In genomic region chr20:50455656-50456451, GRCh38 we compare ENCODE assay signal across 1 cellular context.
TF ChIP-seq lines count a peak whose summit lies in the region.

No MANE protein-coding gene starts in this region.

TF ChIP-seq in HepG2, 621 proteins besides CTCF, POLR2A, EP300 and RAD21 (continued from another document and continues in another):
- TF ChIP-seq, protein P1, sequence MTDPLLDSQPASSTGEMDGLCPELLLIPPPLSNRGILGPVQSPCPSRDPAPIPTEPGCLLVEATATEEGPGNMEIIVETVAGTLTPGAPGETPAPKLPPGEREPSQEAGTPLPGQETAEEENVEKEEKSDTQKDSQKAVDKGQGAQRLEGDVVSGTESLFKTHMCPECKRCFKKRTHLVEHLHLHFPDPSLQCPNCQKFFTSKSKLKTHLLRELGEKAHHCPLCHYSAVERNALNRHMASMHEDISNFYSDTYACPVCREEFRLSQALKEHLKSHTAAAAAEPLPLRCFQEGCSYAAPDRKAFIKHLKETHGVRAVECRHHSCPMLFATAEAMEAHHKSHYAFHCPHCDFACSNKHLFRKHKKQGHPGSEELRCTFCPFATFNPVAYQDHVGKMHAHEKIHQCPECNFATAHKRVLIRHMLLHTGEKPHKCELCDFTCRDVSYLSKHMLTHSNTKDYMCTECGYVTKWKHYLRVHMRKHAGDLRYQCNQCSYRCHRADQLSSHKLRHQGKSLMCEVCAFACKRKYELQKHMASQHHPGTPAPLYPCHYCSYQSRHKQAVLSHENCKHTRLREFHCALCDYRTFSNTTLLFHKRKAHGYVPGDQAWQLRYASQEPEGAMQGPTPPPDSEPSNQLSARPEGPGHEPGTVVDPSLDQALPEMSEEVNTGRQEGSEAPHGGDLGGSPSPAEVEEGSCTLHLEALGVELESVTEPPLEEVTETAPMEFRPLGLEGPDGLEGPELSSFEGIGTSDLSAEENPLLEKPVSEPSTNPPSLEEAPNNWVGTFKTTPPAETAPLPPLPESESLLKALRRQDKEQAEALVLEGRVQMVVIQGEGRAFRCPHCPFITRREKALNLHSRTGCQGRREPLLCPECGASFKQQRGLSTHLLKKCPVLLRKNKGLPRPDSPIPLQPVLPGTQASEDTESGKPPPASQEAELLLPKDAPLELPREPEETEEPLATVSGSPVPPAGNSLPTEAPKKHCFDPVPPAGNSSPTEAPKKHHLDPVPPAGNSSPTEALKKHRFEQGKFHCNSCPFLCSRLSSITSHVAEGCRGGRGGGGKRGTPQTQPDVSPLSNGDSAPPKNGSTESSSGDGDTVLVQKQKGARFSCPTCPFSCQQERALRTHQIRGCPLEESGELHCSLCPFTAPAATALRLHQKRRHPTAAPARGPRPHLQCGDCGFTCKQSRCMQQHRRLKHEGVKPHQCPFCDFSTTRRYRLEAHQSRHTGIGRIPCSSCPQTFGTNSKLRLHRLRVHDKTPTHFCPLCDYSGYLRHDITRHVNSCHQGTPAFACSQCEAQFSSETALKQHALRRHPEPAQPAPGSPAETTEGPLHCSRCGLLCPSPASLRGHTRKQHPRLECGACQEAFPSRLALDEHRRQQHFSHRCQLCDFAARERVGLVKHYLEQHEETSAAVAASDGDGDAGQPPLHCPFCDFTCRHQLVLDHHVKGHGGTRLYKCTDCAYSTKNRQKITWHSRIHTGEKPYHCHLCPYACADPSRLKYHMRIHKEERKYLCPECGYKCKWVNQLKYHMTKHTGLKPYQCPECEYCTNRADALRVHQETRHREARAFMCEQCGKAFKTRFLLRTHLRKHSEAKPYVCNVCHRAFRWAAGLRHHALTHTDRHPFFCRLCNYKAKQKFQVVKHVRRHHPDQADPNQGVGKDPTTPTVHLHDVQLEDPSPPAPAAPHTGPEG (CRISPR knock-in tag; IDR thresholded peaks at IDR 0.05), result peak; percentile 85; the same call in 1 of the 2 replicates
- TF ChIP-seq KDM6A (CRISPR knock-in tag; IDR thresholded peaks at IDR 0.05; ENCODE audit: low read depth) (peak; percentile 96), MEF2D (CRISPR knock-in tag; IDR thresholded peaks at IDR 0.05) (peak; percentile 91), MTA1 (CRISPR knock-in tag; IDR thresholded peaks at IDR 0.05; ENCODE audit: borderline replicate concordance) (peak; percentile 100), GRHL1 (CRISPR knock-in tag; conservative IDR thresholded peaks at IDR 0.05) (no peak), ZNF879 (CRISPR knock-in tag; IDR thresholded peaks at IDR 0.05) (no peak; the same call in 1 of the 2 replicates), HNF4A (CRISPR knock-in tag; IDR thresholded peaks at IDR 0.05) (peak; percentile 99), PREB (CRISPR knock-in tag; IDR thresholded peaks at IDR 0.05) (no peak), HMGXB4 (CRISPR knock-in tag; IDR thresholded peaks at IDR 0.05; ENCODE audit: borderline replicate concordance in 1 of 2, low read depth in 1 of 2) (peak; percentile 45 to 83; a peak in 3 of 4 replicates), TBX2 (CRISPR knock-in tag; IDR thresholded peaks at IDR 0.05; ENCODE audit: borderline replicate concordance) (peak; percentile 99), HOXD1 (CRISPR knock-in tag; IDR thresholded peaks at IDR 0.05) (peak; percentile 95), ZNF335 (CRISPR knock-in tag; IDR thresholded peaks at IDR 0.05) (no peak), CEBPG (CRISPR knock-in tag; IDR thresholded peaks at IDR 0.05) (peak; percentile 72), PITX1 (CRISPR knock-in tag; IDR thresholded peaks at IDR 0.05) (peak; percentile 98), ZNF556 (CRISPR knock-in tag; IDR thresholded peaks at IDR 0.05; ENCODE audit: borderline replicate concordance) (peak; percentile 96), ZNF619 (CRISPR knock-in tag; IDR thresholded peaks at IDR 0.05) (peak; percentile 96; the same call in 1 of the 2 replicates), ZBTB46 (CRISPR knock-in tag; IDR thresholded peaks at IDR 0.05; ENCODE audit: borderline replicate concordance) (peak; percentile 100), ZNF780A (CRISPR knock-in tag; IDR thresholded peaks at IDR 0.05) (no peak), ZBTB26 (CRISPR knock-in tag; IDR thresholded peaks at IDR 0.05; ENCODE audit: borderline replicate concordance) (no peak; the same call in 1 of the 2 replicates), FOXP4 (CRISPR knock-in tag; IDR thresholded peaks at IDR 0.05) (peak; percentile 99), ZNF234 (CRISPR knock-in tag; conservative IDR thresholded peaks at IDR 0.05) (no peak; the same call in 1 of the 2 replicates), FOXP1 (IDR thresholded peaks at IDR 0.05) (no peak), FOXP1 (CRISPR knock-in tag; IDR thresholded peaks at IDR 0.05) (peak; percentile 98), PPARG (CRISPR knock-in tag; conservative IDR thresholded peaks at IDR 0.05) (peak; percentile 95), ZUFSP (CRISPR knock-in tag; IDR thresholded peaks at IDR 0.05; ENCODE audit: borderline replicate concordance) (no peak), KDM3A (CRISPR knock-in tag; IDR thresholded peaks at IDR 0.05; ENCODE audit: low read depth) (peak; percentile 88; the same call in 1 of the 2 replicates), AFF4 (CRISPR knock-in tag; IDR thresholded peaks at IDR 0.05) (no peak), ZSCAN31 (CRISPR knock-in tag; IDR thresholded peaks at IDR 0.05; ENCODE audit: low read depth) (peak; percentile 61; the same call in 1 of the 2 replicates), POLR2AphosphoS2 (IDR thresholded peaks at IDR 0.05; ENCODE audit: low read depth, low read length) (no peak)
- TF ChIP-seq, protein P2, sequence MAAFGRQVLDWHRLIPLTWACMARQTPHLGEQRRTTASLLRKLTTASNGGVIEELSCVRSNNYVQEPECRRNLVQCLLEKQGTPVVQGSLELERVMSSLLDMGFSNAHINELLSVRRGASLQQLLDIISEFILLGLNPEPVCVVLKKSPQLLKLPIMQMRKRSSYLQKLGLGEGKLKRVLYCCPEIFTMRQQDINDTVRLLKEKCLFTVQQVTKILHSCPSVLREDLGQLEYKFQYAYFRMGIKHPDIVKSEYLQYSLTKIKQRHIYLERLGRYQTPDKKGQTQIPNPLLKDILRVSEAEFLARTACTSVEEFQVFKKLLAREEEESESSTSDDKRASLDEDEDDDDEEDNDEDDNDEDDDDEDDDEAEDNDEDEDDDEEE (CRISPR knock-in tag; IDR thresholded peaks at IDR 0.05), result peak; percentile 20; the same call in 1 of the 2 replicates
